11 cellular contexts compared by ENCODE assay signal in the genomic region with DNA sequence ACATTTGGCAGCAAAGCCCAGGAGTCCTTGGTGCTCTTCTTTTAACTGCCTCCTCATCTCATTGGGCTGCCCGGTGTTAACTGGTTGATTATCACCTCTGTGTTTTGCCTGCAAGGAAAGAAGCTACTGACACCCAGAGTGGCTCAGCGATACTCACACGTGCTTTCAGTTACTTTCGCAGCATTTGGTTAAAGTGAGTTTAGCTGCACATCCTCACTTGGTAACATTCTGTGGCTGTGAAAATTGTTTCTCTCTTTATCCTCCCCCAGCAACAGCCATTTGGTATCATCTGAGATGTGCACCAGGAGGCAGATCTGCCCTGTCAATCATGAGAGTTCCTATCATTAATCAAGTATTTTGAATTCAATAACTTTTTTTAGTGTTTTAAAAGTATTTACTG. TPM values are rescaled to one million over a fixed set of nuclear protein-coding genes. Genes with fewer than 3 reads are reported as not detected.
DNase-seq lines count a peak whose midpoint lies in the region; ATAC-seq lines count a peak whose summit lies in the region.
"Had no signal": no experiment of that assay in that cellular context is flagged by ENCODE, and none has a peak within 500 bp of the region (broad histone marks: within the 10 kb centered on the region; RNA-seq: fewer than 3 reads in every experiment).

No MANE protein-coding gene starts in this region.

- peaks cover 10 to 30% of the 10 kb centered on the region in 2 donors for H3K36me3 Mint-ChIP-seq in activated T-cell treated with anti-CD3 and anti-CD28 coated beads, Interleukin-2, amount 50 U/mL, for 72 hours (ENCODE audit: insufficient read depth in 2 of 2)
- H3K36me3 Mint-ChIP-seq in activated naive CD8-positive, alpha-beta T cell treated with anti-CD3 and anti-CD28 coated beads for 36 hours: peaks cover 53% of the 10 kb centered on the region

- ATAC-seq in activated T-cell treated with anti-CD3 and anti-CD28 coated beads, Interleukin-2, amount 50 U/mL, for 72 hours (replicated peaks in 1 of 2): peak; percentile 10 to 15
- ATAC-seq in HG03442 (IDR thresholded peaks at IDR 0.05; ENCODE audit: unreplicated experiment): peak; percentile 21
- no peak for ATAC-seq in HG03280 (IDR thresholded peaks at IDR 0.05; ENCODE audit: unreplicated experiment)

- no peaks in the 10 kb centered on the region for H3K9me3 Mint-ChIP-seq in activated T-cell treated with anti-CD3 and anti-CD28 coated beads, Interleukin-2, amount 50 U/mL, for 72 hours
- no peaks in the 10 kb centered on the region for H3K9me3 Mint-ChIP-seq in activated naive CD8-positive, alpha-beta T cell treated with anti-CD3 and anti-CD28 coated beads for 36 hours

- H3K4me3 Mint-ChIP-seq in activated T-cell treated with anti-CD3 and anti-CD28 coated beads, Interleukin-2, amount 50 U/mL, for 72 hours: peak overlapping the region; percentile 82 to 88
- H3K4me3 Mint-ChIP-seq in activated naive CD8-positive, alpha-beta T cell treated with anti-CD3 and anti-CD28 coated beads for 36 hours: peak overlapping the region; percentile 8

- peak overlapping the region; percentile 85 for H3K27ac Mint-ChIP-seq in activated T-cell treated with anti-CD3 and anti-CD28 coated beads, Interleukin-2, amount 50 U/mL, for 72 hours
- peak overlapping the region; percentile 81 for H3K27ac Mint-ChIP-seq in activated naive CD8-positive, alpha-beta T cell treated with anti-CD3 and anti-CD28 coated beads for 36 hours

- peak; percentile 35 to 45 for DNase-seq in activated T-cell treated with anti-CD3 and anti-CD28 coated beads, Interleukin-2, amount 50 U/mL, for 72 hours
- no peak for DNase-seq in activated T-cell treated with anti-CD3 and anti-CD28 coated beads, Interleukin-2, amount 50 U/mL, for 1 hour
- peak; percentile 38 for DNase-seq in activated naive CD8-positive, alpha-beta T cell treated with anti-CD3 and anti-CD28 coated beads for 36 hours
- DNase-seq in stimulated activated naive CD4-positive, alpha-beta T cell (lab: John Stamatoyannopoulos, UW): peak in 4 of 6 experiments; percentile 21 to 81 (median 76)
- DNase-seq in NCI-H2029 treated with DMSO at 0.1 percent for 48 hours (lab: John Stamatoyannopoulos, UW) (no peak), superior temporal gyrus (ENCODE audit: extremely low spot score) (no peak)
- DNase-seq: ACHN, MV-4-11 had no signal

- H3K4me1 Mint-ChIP-seq in activated T-cell treated with anti-CD3 and anti-CD28 coated beads, Interleukin-2, amount 50 U/mL, for 72 hours (ENCODE audit: low read depth): peaks cover 98% of the 10 kb centered on the region
- H3K4me1 Mint-ChIP-seq in activated naive CD8-positive, alpha-beta T cell treated with anti-CD3 and anti-CD28 coated beads for 36 hours: peaks cover 79% of the 10 kb centered on the region

- H3K27me3 Mint-ChIP-seq in activated T-cell treated with anti-CD3 and anti-CD28 coated beads, Interleukin-2, amount 50 U/mL, for 72 hours (ENCODE audit: low read depth): no peaks in the 10 kb centered on the region
- no peaks in the 10 kb centered on the region for H3K27me3 Mint-ChIP-seq in activated naive CD8-positive, alpha-beta T cell treated with anti-CD3 and anti-CD28 coated beads for 36 hours

RNA-seq across cellular contexts. Expression of a gene that starts 44.6 kb away (rescaled TPM):
- 10 to 100 TPM; 32.8 to 57.5 TPM for total RNA-seq in activated T-cell treated with anti-CD3 and anti-CD28 coated beads, Interleukin-2, amount 50 U/mL, for 72 hours
- total RNA-seq in activated naive CD8-positive, alpha-beta T cell treated with anti-CD3 and anti-CD28 coated beads for 36 hours: 1 to 10 TPM; 4.3 to 4.5 TPM
- total RNA-seq: SK-MEL-5 had no signal

Comparison
In these comparisons a context has a peak if more than half of its experiments do, and no peak if none do; other contexts are left out.
1. DNase-seq: peak in activated T-cell treated with anti-CD3 and anti-CD28 coated beads, Interleukin-2, amount 50 U/mL, for 72 hours (2 of 2), activated naive CD8-positive, alpha-beta T cell treated with anti-CD3 and anti-CD28 coated beads for 36 hours (single experiment) and stimulated activated naive CD4-positive, alpha-beta T cell (4 of 6); none in activated T-cell treated with anti-CD3 and anti-CD28 coated beads, Interleukin-2, amount 50 U/mL, for 1 hour (single experiment), NCI-H2029 treated with DMSO at 0.1 percent for 48 hours (single experiment) and superior temporal gyrus (single experiment).
2. RNA of a gene that starts 44.6 kb away (total RNA-seq): 32.8 to 57.5 TPM in activated T-cell treated with anti-CD3 and anti-CD28 coated beads, Interleukin-2, amount 50 U/mL, for 72 hours; 4.3 to 4.5 TPM in activated naive CD8-positive, alpha-beta T cell treated with anti-CD3 and anti-CD28 coated beads for 36 hours; every median in the first group is over 4 times any median in the second.